In the genomic region with DNA sequence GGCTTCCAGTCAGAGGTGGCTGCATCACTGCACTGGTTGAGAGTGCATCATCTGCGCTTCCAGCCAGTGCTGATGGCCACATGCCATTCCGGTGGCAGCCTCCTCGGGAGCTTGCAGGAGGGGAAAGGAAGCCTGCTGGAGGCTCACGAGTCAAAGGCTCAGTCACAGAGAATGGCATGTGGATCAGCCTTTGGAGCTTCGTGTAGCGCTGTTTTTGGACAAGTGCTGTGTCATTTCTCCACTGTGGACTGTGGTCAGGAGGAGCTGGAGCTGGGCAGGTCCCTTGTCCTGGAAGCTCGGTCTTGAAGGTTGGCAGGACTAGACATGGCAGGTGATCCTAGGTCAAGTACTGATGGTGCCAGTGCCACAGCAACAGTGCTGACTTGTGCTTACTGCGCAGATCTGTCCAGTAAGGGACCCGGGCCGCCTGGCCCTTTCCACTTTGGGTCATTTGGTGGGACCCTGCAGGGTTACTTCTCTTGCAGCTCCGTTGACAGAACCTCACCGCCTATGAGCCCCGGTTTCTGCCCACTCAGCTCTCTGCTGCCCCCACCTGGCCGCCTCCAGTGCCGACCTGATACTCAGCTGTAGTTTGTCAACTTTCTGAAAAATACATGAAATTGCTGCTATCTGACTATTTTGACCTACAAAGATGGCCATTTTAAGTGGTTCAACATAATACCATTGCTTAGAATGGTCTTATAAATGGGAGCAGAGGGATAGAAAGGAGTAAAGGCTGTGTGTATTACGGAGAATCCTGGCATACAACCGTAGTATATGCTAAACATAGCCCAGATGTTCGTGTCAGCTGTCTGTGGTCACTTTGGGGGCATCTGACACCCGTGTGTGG, we compare ENCODE assay signal across 8 cellular contexts. TPM values are rescaled to one million over a fixed set of nuclear protein-coding genes. Genes with fewer than 3 reads are reported as not detected.
DNase-seq lines count a peak whose midpoint lies in the region; ATAC-seq, FAIRE-seq and TF ChIP-seq lines count a peak whose summit lies in the region.

No MANE protein-coding gene starts in this region.

- no peaks in the 10 kb centered on the region; the same call in 1 of the 2 replicates for H3K9me3 ChIP-seq in SJSA1 (replicated peaks)

- no peak overlapping the region for H3K4me3 ChIP-seq in SJSA1

- H3K9me3 Mint-ChIP-seq in osteocyte (ENCODE audit: unreplicated experiment): no peaks in the 10 kb centered on the region

- H3K4me1 Mint-ChIP-seq in osteocyte (ENCODE audit: unreplicated experiment): no peaks in the 10 kb centered on the region

- no peaks in the 10 kb centered on the region for H3K27me3 ChIP-seq in SJSA1 (replicated peaks)

- no peak overlapping the region for H3K4me3 Mint-ChIP-seq in osteocyte (ENCODE audit: unreplicated experiment)

- H3K27me3 Mint-ChIP-seq in osteocyte (ENCODE audit: unreplicated experiment): peaks cover 10% of the 10 kb centered on the region

- DNase-seq in EH (ENCODE audit: low read depth) (peak; percentile 76), HS-27A (ENCODE audit: low read depth) (peak; percentile 29), SJSA1 (ENCODE audit: low read depth in 1 of 2, low spot score in 2 of 2) (peak; percentile 52 to 76), activated gamma-delta T cell (lab: John Stamatoyannopoulos, UW) (peak; percentile 47), frontal cortex (ENCODE audit: low spot score in 2 of 2) (peak; percentile 31 to 66), osteocyte (ENCODE audit: extremely low spot score, unreplicated experiment) (peak; percentile 92), superior temporal gyrus (ENCODE audit: extremely low spot score) (peak; percentile 85)

- H3K36me3 Mint-ChIP-seq in osteocyte (ENCODE audit: unreplicated experiment): no peaks in the 10 kb centered on the region

- H3K36me3 ChIP-seq in SJSA1: no peaks in the 10 kb centered on the region

- H3K4me1 ChIP-seq in SJSA1 (replicated peaks): 0 out of 2 replicates have a peak, but pooled peaks cover 4% of the 10 kb centered on the region

- FAIRE-seq in frontal cortex (lab: Jason Lieb, UNC): no peak

- no peak overlapping the region for H3K27ac Mint-ChIP-seq in osteocyte (ENCODE audit: unreplicated experiment)

- no peak overlapping the region for H3K27ac ChIP-seq in SJSA1

- TF ChIP-seq CTCF in osteocyte (IDR thresholded peaks at IDR 0.05): peak; percentile 98

- ATAC-seq in GM21360 (IDR thresholded peaks at IDR 0.05; ENCODE audit: unreplicated experiment): no peak

RNA-seq across cellular contexts. Expression of gene TRPM1, which starts 27.6 kb away (rescaled TPM):
- total RNA-seq in SJSA1 (2014; rRNA removed; shearing (Covaris generic)): 0.08 TPM in 1 of 2 replicates, not detected in the other
- total RNA-seq in frontal cortex (not detected), osteocyte (not detected in 2 replicates)

Comparison
In these comparisons a context has a peak if more than half of its experiments do, and no peak if none do; other contexts are left out.
1. DNase-seq: peak in every context shown above with its lines; median percentile 92 in osteocyte; 85 in superior temporal gyrus; 76 in EH; 64 in SJSA1; 48 in frontal cortex; 47 in activated gamma-delta T cell; 29 in HS-27A.